1 cellular context compared by ENCODE assay signal in the genomic region with DNA sequence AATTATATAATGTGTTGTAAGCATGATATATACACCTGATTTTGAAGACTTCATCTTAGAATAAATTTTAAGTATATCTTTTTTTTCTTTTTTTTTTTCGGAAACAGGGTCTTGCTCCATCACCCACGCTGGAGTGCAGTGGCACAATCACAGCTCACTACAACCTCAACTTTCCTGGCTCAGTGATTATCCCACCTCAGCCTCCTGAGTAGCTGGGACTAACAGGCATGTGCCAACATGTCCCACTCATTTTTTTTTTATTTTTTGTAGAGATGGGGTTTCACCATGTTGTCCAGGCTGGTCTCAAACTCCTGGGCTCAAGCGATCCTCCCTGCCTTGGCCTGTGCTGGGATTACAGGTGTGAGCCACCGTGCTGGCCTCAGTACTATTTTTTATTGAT.
TF ChIP-seq lines count a peak whose summit lies in the region.

No MANE protein-coding gene starts in this region.

TF ChIP-seq in IMR-90, 13 proteins besides CTCF, POLR2A, EP300 and RAD21 (continued from another document):
- TF ChIP-seq CHD1 (IDR thresholded peaks at IDR 0.05; ENCODE audit: low read depth, low read length) (no peak), MAFK (IDR thresholded peaks at IDR 0.05; ENCODE audit: low read depth, low read length) (no peak), RFX5 (IDR thresholded peaks at IDR 0.05; ENCODE audit: low read depth, low read length) (no peak), NFE2L2 (IDR thresholded peaks at IDR 0.05; ENCODE audit: low read depth, low read length) (no peak), MXI1 (IDR thresholded peaks at IDR 0.05; ENCODE audit: borderline replicate concordance, low read depth, low read length) (no peak), FOS (IDR thresholded peaks at IDR 0.05; ENCODE audit: low read depth, low read length) (no peak), MAZ (IDR thresholded peaks at IDR 0.05; ENCODE audit: borderline replicate concordance, low read depth, low read length) (no peak), BHLHE40 (IDR thresholded peaks at IDR 0.05; ENCODE audit: low read depth, low read length) (no peak)
- TF ChIP-seq, protein P1, sequence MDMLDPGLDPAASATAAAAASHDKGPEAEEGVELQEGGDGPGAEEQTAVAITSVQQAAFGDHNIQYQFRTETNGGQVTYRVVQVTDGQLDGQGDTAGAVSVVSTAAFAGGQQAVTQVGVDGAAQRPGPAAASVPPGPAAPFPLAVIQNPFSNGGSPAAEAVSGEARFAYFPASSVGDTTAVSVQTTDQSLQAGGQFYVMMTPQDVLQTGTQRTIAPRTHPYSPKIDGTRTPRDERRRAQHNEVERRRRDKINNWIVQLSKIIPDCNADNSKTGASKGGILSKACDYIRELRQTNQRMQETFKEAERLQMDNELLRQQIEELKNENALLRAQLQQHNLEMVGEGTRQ (IDR thresholded peaks at IDR 0.05; ENCODE audit: low read depth, low read length) = no peak
